11 cellular contexts compared by ENCODE assay signal in the genomic region with DNA sequence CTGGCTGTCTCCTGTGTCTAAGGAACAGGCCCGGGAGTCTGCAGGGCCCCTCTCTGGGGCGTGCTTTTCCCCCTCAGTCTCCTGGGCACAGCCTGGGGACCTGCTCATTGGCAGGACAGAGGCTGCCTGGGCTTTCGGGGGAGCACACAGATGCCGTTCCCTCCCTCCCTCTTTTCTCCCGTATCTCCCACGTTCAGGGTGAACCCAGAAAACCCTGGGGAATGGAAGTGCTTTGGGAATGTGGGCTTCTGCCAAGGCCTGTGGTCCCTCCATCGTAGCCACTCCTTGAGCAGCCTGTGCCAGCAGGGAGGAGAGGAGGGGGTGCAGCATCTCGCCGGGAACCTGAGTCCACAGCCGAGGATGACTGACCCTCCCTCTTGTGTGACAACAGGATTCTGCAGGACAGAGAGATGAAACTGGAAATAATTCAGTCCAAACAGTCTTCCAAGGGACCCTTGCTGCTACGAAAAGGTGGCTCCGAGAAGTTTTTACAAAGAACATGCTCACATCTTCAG.
"Had no signal": no experiment of that assay in that cellular context is flagged by ENCODE, and none has a peak within 500 bp of the region (broad histone marks: within the 10 kb centered on the region; RNA-seq: fewer than 3 reads in every experiment).

No MANE protein-coding gene starts in this region.

- DNase-seq: activated CD4-positive, alpha-beta T cell treated with anti-CD3 and anti-CD28 coated beads for 1 hour; amniotic stem cell; body of pancreas; dermis blood vessel endothelial cell; hypothalamus; SJCRH30; small intestine; SW 1271; T1000 had no signal

- H3K9me3 ChIP-seq: body of pancreas, neutrophil, tibial nerve had no signal

- H3K4me3 ChIP-seq: body of pancreas, SJCRH30, tibial nerve had no signal

- H3K4me1 ChIP-seq: body of pancreas, SJCRH30, tibial nerve had no signal

- H3K27ac ChIP-seq: body of pancreas, neutrophil, SJCRH30, tibial nerve had no signal

- ATAC-seq: body of pancreas had no signal

- H3K27me3 ChIP-seq: body of pancreas, neutrophil, SJCRH30, tibial nerve had no signal

- H3K36me3 ChIP-seq: SJCRH30 had no signal
